36 cellular contexts compared by ENCODE assay signal in genomic region chr1:93107395-93107794, GRCh38.
"Had no signal": no experiment of that assay in that cellular context is flagged by ENCODE, and none has a peak within 500 bp of the region (broad histone marks: within the 10 kb centered on the region; RNA-seq: fewer than 3 reads in every experiment).

No MANE protein-coding gene starts in this region.

- FAIRE-seq: astrocyte, TTC549 had no signal

- H3K27ac Mint-ChIP-seq: activated CD4-positive, alpha-beta memory T cell treated with anti-CD3 and anti-CD28 coated beads for 36 hours; activated CD4-positive, alpha-beta T cell treated with anti-CD3 and anti-CD28 coated beads, Interleukin-2, amount 10 ng/mL, durations not matched to agents 24 days and 14 days; activated CD8-positive, alpha-beta T cell treated with anti-CD3 and anti-CD28 coated beads for 36 hours; activated naive CD4-positive, alpha-beta T cell treated with anti-CD3 and anti-CD28 coated beads, Interleukin-2, amount 10 ng/mL, durations not matched to agents 7 days and 5 days; activated naive CD4-positive, alpha-beta T cell treated with anti-CD3 and anti-CD28 coated beads, Interleukin-2, amount 50 U/mL, for 72 hours; activated naive CD8-positive, alpha-beta T cell treated with anti-CD3 and anti-CD28 coated beads for 36 hours; activated T-cell treated with anti-CD3 and anti-CD28 coated beads, Interleukin-2, amount 50 U/mL, for 72 hours; activated T-helper 1 cell treated with anti-CD3 and anti-CD28 coated beads, Interleukin-12 subunit alpha, Interleukin-12 subunit beta, Interleukin-2, Interleukin-4 antibody, amounts not matched to agents 30 ng/mL and 10 ng/mL and 1 ng/mL, durations not matched to agents 14 hours and 24 hours and 36 hours; activated T-helper 17 cell treated with anti-CD3 and anti-CD28 coated beads, Interleukin-2, amount 50 U/mL, for 72 hours; T-helper 1 cell treated with Interleukin-12 subunit alpha and Interleukin-12 subunit beta and Interleukin-4 antibody, amounts not matched to agents 30 μg/mL and 1 μg/mL, for 36 hours; T-helper 2 cell treated with Interferon-gamma antibody and Interleukin-4, amounts not matched to agents 5 μg/mL and 100 μg/mL, for 36 hours had no signal

- DNase-seq: activated B cell treated with CpG ODN at 0.5 μM for 24 hours; activated CD4-positive, alpha-beta memory T cell treated with anti-CD3 and anti-CD28 coated beads for 36 hours; activated CD4-positive, alpha-beta T cell treated with anti-CD3 and anti-CD28 coated beads for 4 hours; activated CD4-positive, alpha-beta T cell treated with anti-CD3 and anti-CD28 coated beads, Interleukin-2, amount 10 ng/mL, durations not matched to agents 24 days and 14 days; activated CD4-positive, alpha-beta T cell treated with anti-CD3 and anti-CD28 coated beads, Interleukin-2, amount 50 U/mL, for 1 hour; activated CD4-positive, alpha-beta T cell treated with anti-CD3 and anti-CD28 coated beads, Interleukin-2, amount 50 U/mL, for 4 hours; activated CD4-positive, CD25-positive, alpha-beta regulatory T cell treated with anti-CD3 and anti-CD28 coated beads, Interleukin-2, amount 50 U/mL, for 72 hours; activated CD8-positive, alpha-beta memory T cell treated with anti-CD3 and anti-CD28 coated beads, Interleukin-2, amount 50 U/mL, for 4 hours; activated CD8-positive, alpha-beta T cell treated with anti-CD3 and anti-CD28 coated beads for 36 hours; activated effector memory CD4-positive, alpha-beta T cell treated with anti-CD3 and anti-CD28 coated beads, Interleukin-2, amount 50 U/mL, for 16 hours; activated gamma-delta T cell treated with Interleukin-2 at 50 U/mL for 16 hours; activated naive CD4-positive, alpha-beta T cell; activated naive CD4-positive, alpha-beta T cell treated with anti-CD3 and anti-CD28 coated beads, Interleukin-2, amount 10 ng/mL, durations not matched to agents 7 days and 5 days; activated naive CD8-positive, alpha-beta T cell treated with anti-CD3 and anti-CD28 coated beads for 36 hours; activated T-cell treated with anti-CD3 and anti-CD28 coated beads for 4 hours; activated T-cell treated with anti-CD3 and anti-CD28 coated beads, Interleukin-2, amount 50 U/mL, for 1 hour; activated T-cell treated with anti-CD3 and anti-CD28 coated beads, Interleukin-2, amount 50 U/mL, for 4 hours; activated T-cell treated with anti-CD3 and anti-CD28 coated beads, Interleukin-2, amount 50 U/mL, for 72 hours; adrenal gland; amniotic stem cell; aorta; body of pancreas; brain microvascular endothelial cell; central memory CD4-positive, alpha-beta T cell; T-helper 1 cell; T-helper 2 cell; T-helper 9 cell had no signal

- H3K36me3 ChIP-seq: adrenal gland, brain microvascular endothelial cell, breast epithelium had no signal

- H3K4me1 ChIP-seq: breast epithelium had no signal

- H3K4me3 ChIP-seq: adrenal gland, body of pancreas, breast epithelium had no signal

- H3K27me3 Mint-ChIP-seq: activated B cell treated with CpG ODN at 0.5 μM for 24 hours; activated CD4-positive, alpha-beta memory T cell treated with anti-CD3 and anti-CD28 coated beads for 36 hours; activated CD4-positive, alpha-beta T cell treated with anti-CD3 and anti-CD28 coated beads, Interleukin-2, amount 10 ng/mL, durations not matched to agents 24 days and 14 days; activated CD8-positive, alpha-beta T cell treated with anti-CD3 and anti-CD28 coated beads for 36 hours; activated naive CD4-positive, alpha-beta T cell treated with anti-CD3 and anti-CD28 coated beads, Interleukin-2, amount 10 ng/mL, durations not matched to agents 7 days and 5 days; activated naive CD8-positive, alpha-beta T cell treated with anti-CD3 and anti-CD28 coated beads for 36 hours; activated T-helper 17 cell treated with anti-CD3 and anti-CD28 coated beads, Interleukin-2, amount 50 U/mL, for 72 hours had no signal

- H3K9me3 Mint-ChIP-seq: activated T-helper 17 cell treated with anti-CD3 and anti-CD28 coated beads, Interleukin-2, amount 50 U/mL, for 72 hours had no signal

- H3K27me3 ChIP-seq: adrenal gland, body of pancreas, brain microvascular endothelial cell, breast epithelium had no signal

- H3K4me3 Mint-ChIP-seq: activated B cell treated with CpG ODN at 0.5 μM for 24 hours; activated CD4-positive, alpha-beta memory T cell treated with anti-CD3 and anti-CD28 coated beads for 36 hours; activated CD4-positive, alpha-beta T cell treated with anti-CD3 and anti-CD28 coated beads, Interleukin-2, amount 10 ng/mL, durations not matched to agents 24 days and 14 days; activated CD8-positive, alpha-beta T cell treated with anti-CD3 and anti-CD28 coated beads for 36 hours; activated naive CD4-positive, alpha-beta T cell treated with anti-CD3 and anti-CD28 coated beads, Interleukin-2, amount 10 ng/mL, durations not matched to agents 7 days and 5 days; activated naive CD8-positive, alpha-beta T cell treated with anti-CD3 and anti-CD28 coated beads for 36 hours; activated T-cell treated with anti-CD3 and anti-CD28 coated beads, Interleukin-2, amount 50 U/mL, for 4 hours; activated T-cell treated with anti-CD3 and anti-CD28 coated beads, Interleukin-2, amount 50 U/mL, for 72 hours; activated T-helper 1 cell treated with anti-CD3 and anti-CD28 coated beads, Interleukin-12 subunit alpha, Interleukin-12 subunit beta, Interleukin-2, Interleukin-4 antibody, amounts not matched to agents 30 ng/mL and 10 ng/mL and 1 ng/mL, durations not matched to agents 14 hours and 24 hours and 36 hours; activated T-helper 17 cell treated with anti-CD3 and anti-CD28 coated beads, Interleukin-2, amount 50 U/mL, for 72 hours; T-helper 1 cell treated with Interleukin-12 subunit alpha and Interleukin-12 subunit beta and Interleukin-4 antibody, amounts not matched to agents 30 μg/mL and 1 μg/mL, for 36 hours; T-helper 2 cell treated with Interferon-gamma antibody and Interleukin-4, amounts not matched to agents 5 μg/mL and 100 μg/mL, for 36 hours had no signal

- H3K27ac ChIP-seq: adrenal gland, body of pancreas, brain microvascular endothelial cell, breast epithelium, VCaP had no signal

- ATAC-seq: activated CD8-positive, alpha-beta T cell treated with anti-CD3 and anti-CD28 coated beads for 36 hours; activated naive CD4-positive, alpha-beta T cell treated with anti-CD3 and anti-CD28 coated beads, Interleukin-2, amount 50 U/mL, for 72 hours; activated T-cell treated with anti-CD3 and anti-CD28 coated beads, Interleukin-2, amount 50 U/mL, for 4 hours; activated T-cell treated with anti-CD3 and anti-CD28 coated beads, Interleukin-2, amount 50 U/mL, for 72 hours; activated T-helper 17 cell treated with anti-CD3 and anti-CD28 coated beads, Interleukin-2, amount 50 U/mL, for 72 hours; body of pancreas had no signal

- H3K9me3 ChIP-seq: body of pancreas, breast epithelium had no signal
